In genomic region chr12:53712059-53712643, GRCh38 we compare ENCODE assay signal across 28 cellular contexts. TPM values are rescaled to one million over a fixed set of nuclear protein-coding genes. Genes with fewer than 3 reads are reported as not detected.
DNase-seq lines count a peak whose midpoint lies in the region; TF ChIP-seq lines count a peak whose summit lies in the region.
"Had no signal": no experiment of that assay in that cellular context is flagged by ENCODE, and none has a peak within 500 bp of the region (broad histone marks: within the 10 kb centered on the region; RNA-seq: fewer than 3 reads in every experiment).

No MANE protein-coding gene starts in this region.

- H3K4me1 ChIP-seq in neural progenitor cell, result no peaks in the 10 kb centered on the region
- H3K4me1 ChIP-seq: BLaER1, breast epithelium, parathyroid adenoma, right atrium auricular region, uterus had no signal

- peaks cover 16% of the 10 kb centered on the region for H3K4me1 Mint-ChIP-seq in neural progenitor cell
- no peaks in the 10 kb centered on the region for H3K4me1 Mint-ChIP-seq in activated CD4-positive, alpha-beta T cell treated with anti-CD3 and anti-CD28 coated beads, Interleukin-2, amount 10 ng/mL, durations not matched to agents 24 days and 14 days

- in situ Hi-C loops in G401 (cut with HindIII; ENCODE audit: low sequenced_read_pairs), result no loop called here

- no peak overlapping the region for H2AFZ ChIP-seq in neural progenitor cell (replicated peaks)
- H2AFZ ChIP-seq: parathyroid adenoma, PC-9 had no signal

- peaks cover 19% of the 10 kb centered on the region for H3K36me3 Mint-ChIP-seq in neural progenitor cell
- peaks cover 9% of the 10 kb centered on the region for H3K36me3 Mint-ChIP-seq in activated CD4-positive, alpha-beta T cell treated with anti-CD3 and anti-CD28 coated beads, Interleukin-2, amount 10 ng/mL, durations not matched to agents 24 days and 14 days (ENCODE audit: low read depth)

- no peak overlapping the region for H3K4me2 ChIP-seq in neural progenitor cell
- H3K4me2 ChIP-seq: BLaER1, PC-9, smooth muscle cell had no signal

- H3K9me3 ChIP-seq in neural progenitor cell (ENCODE audit: low read depth), result no peaks in the 10 kb centered on the region
- H3K9me3 ChIP-seq: BLaER1, breast epithelium, left ventricle myocardium inferior, right atrium auricular region, uterus had no signal

- H3K4me3 ChIP-seq in neural progenitor cell, result no peak overlapping the region
- H3K4me3 ChIP-seq: BLaER1, breast epithelium, left ventricle myocardium inferior, PC-9, right atrium auricular region, smooth muscle cell, uterus had no signal

- TF ChIP-seq CTCF in neural progenitor cell (IDR thresholded peaks at IDR 0.05), result no peak

- no peaks in the 10 kb centered on the region for H3K9me3 Mint-ChIP-seq in neural progenitor cell
- no peaks in the 10 kb centered on the region for H3K9me3 Mint-ChIP-seq in activated CD4-positive, alpha-beta T cell treated with anti-CD3 and anti-CD28 coated beads, Interleukin-2, amount 10 ng/mL, durations not matched to agents 24 days and 14 days
- H3K9me3 Mint-ChIP-seq: activated T-helper 17 cell treated with anti-CD3 and anti-CD28 coated beads, Interleukin-2, amount 50 U/mL, for 72 hours; effector memory CD8-positive, alpha-beta T cell; H9 had no signal

- no peaks in the 10 kb centered on the region for H3F3A ChIP-seq in neural progenitor cell (ENCODE audit: low read depth)

- intact Hi-C loops in activated CD4-positive, alpha-beta T cell treated with anti-CD3 and anti-CD28 coated beads, Interleukin-2, amount 10 ng/mL, durations not matched to agents 24 days and 14 days (cut with micrococcal nuclease), result no loop called here

- peak overlapping the region; percentile 5 for H3K27ac Mint-ChIP-seq in neural progenitor cell
- H3K27ac Mint-ChIP-seq in activated CD4-positive, alpha-beta T cell treated with anti-CD3 and anti-CD28 coated beads, Interleukin-2, amount 10 ng/mL, durations not matched to agents 24 days and 14 days, result no peak overlapping the region
- H3K27ac Mint-ChIP-seq: activated T-helper 17 cell treated with anti-CD3 and anti-CD28 coated beads, Interleukin-2, amount 50 U/mL, for 72 hours; effector memory CD8-positive, alpha-beta T cell had no signal

- no peaks in the 10 kb centered on the region for H3K79me2 ChIP-seq in neural progenitor cell (ENCODE audit: low read depth)
- H3K79me2 ChIP-seq: parathyroid adenoma had no signal

- DNase-seq in G401 (ENCODE audit: low spot score), result peak; percentile 66
- DNase-seq in NCI-H2171 treated with DMSO at 0.1 percent for 48 hours (lab: John Stamatoyannopoulos, UW), result peak; percentile 81
- peak; percentile 55 for DNase-seq in cerebellum (ENCODE audit: low spot score)
- peak; percentile 20 for DNase-seq in neural progenitor cell (ENCODE audit: low spot score)
- no peak for DNase-seq in activated CD4-positive, alpha-beta T cell treated with anti-CD3 and anti-CD28 coated beads, Interleukin-2, amount 10 ng/mL, durations not matched to agents 24 days and 14 days
- DNase-seq in activated effector memory CD4-positive, alpha-beta T cell treated with Interleukin-2 at 50 U/mL for 16 hours, result no peak
- no peak for DNase-seq in HT-29 (ENCODE audit: low spot score)
- DNase-seq: activated naive CD4-positive, alpha-beta T cell treated with anti-CD3 and anti-CD28 coated beads, Interleukin-2, amount 50 U/mL, for 16 hours; cortex of kidney; effector memory CD8-positive, alpha-beta T cell; H9; left ventricle myocardium inferior; mesenchymal stem cell; MM.1S; NCI-H1436; NCI-H524 treated with DMSO at 0.1 percent for 48 hours; PC-9; stimulated activated naive CD8-positive, alpha-beta T cell treated with anti-CD3 and anti-CD28 coated beads, Interleukin-15, Interleukin-2, amounts not matched to agents 100 U/mL and 50 U/mL, for 24 hours; T-helper 2 cell; uterus had no signal

- no peak overlapping the region for H3K27ac ChIP-seq in neural progenitor cell
- H3K27ac ChIP-seq: BLaER1, breast epithelium, left ventricle myocardium inferior, parathyroid adenoma, PC-9, right atrium auricular region, uterus had no signal

- H4K20me1 ChIP-seq in neural progenitor cell (ENCODE audit: low read depth), result no peaks in the 10 kb centered on the region
- H4K20me1 ChIP-seq: BLaER1 had no signal

- H3K27me3 Mint-ChIP-seq in neural progenitor cell (ENCODE audit: insufficient read depth, low read depth), result peaks cover 9% of the 10 kb centered on the region
- H3K27me3 Mint-ChIP-seq in activated CD4-positive, alpha-beta T cell treated with anti-CD3 and anti-CD28 coated beads, Interleukin-2, amount 10 ng/mL, durations not matched to agents 24 days and 14 days, result peaks cover 14% of the 10 kb centered on the region

- H3K27me3 ChIP-seq in neural progenitor cell, result peaks cover 34% of the 10 kb centered on the region
- H3K27me3 ChIP-seq: BLaER1, breast epithelium, right atrium auricular region, uterus had no signal

- H3K9ac ChIP-seq in neural progenitor cell, result no peak overlapping the region
- H3K9ac ChIP-seq: BLaER1, parathyroid adenoma had no signal

- H3K4me3 Mint-ChIP-seq in neural progenitor cell, result no peak overlapping the region
- H3K4me3 Mint-ChIP-seq in activated CD4-positive, alpha-beta T cell treated with anti-CD3 and anti-CD28 coated beads, Interleukin-2, amount 10 ng/mL, durations not matched to agents 24 days and 14 days, result no peak overlapping the region
- H3K4me3 Mint-ChIP-seq: activated T-helper 17 cell treated with anti-CD3 and anti-CD28 coated beads, Interleukin-2, amount 50 U/mL, for 72 hours; effector memory CD8-positive, alpha-beta T cell; H9 had no signal

- H3K36me3 ChIP-seq in neural progenitor cell, result no peaks in the 10 kb centered on the region
- H3K36me3 ChIP-seq: uterus had no signal

RNA-seq across cellular contexts. Expression of gene CALCOCO1, which starts 15.1 kb away (rescaled TPM):
- 232 and 250 TPM in 2 replicates for total RNA-seq in G401 (2014; rRNA removed; shearing (Covaris generic))
- total RNA-seq in cerebellum (63.3 TPM), neural progenitor cell (ENCODE audit: low replicate concordance) (25.3 and 46.0 TPM in 2 replicates)
- 14.5 and 15.2 TPM in 2 replicates for total RNA-seq in activated CD4-positive, alpha-beta T cell treated with anti-CD3 and anti-CD28 coated beads, Interleukin-2, amount 10 ng/mL, durations not matched to agents 24 days and 14 days
- total RNA-seq in HT-29 (2014; rRNA removed; shearing (Covaris generic)), result 39.9 and 64.4 TPM in 2 replicates

RNA-seq across cellular contexts. Expression of gene ATP5MC2, which starts 36.3 kb away (rescaled TPM):
- 219 and 225 TPM in 2 replicates for total RNA-seq in G401 (2014; rRNA removed; shearing (Covaris generic))
- total RNA-seq in cerebellum (69.4 TPM), neural progenitor cell (ENCODE audit: low replicate concordance) (461 and 715 TPM in 2 replicates)
- 408 and 411 TPM in 2 replicates for total RNA-seq in activated CD4-positive, alpha-beta T cell treated with anti-CD3 and anti-CD28 coated beads, Interleukin-2, amount 10 ng/mL, durations not matched to agents 24 days and 14 days
- 379 and 381 TPM in 2 replicates for total RNA-seq in HT-29 (2014; rRNA removed; shearing (Covaris generic))

RNA-seq across cellular contexts. Expression of gene CISTR, which starts 39.6 kb away (rescaled TPM):
- not detected in 2 replicates for total RNA-seq in G401 (2014; rRNA removed; shearing (Covaris generic))
- total RNA-seq in cerebellum (not detected), neural progenitor cell (ENCODE audit: low replicate concordance) (not detected in 2 replicates)
- total RNA-seq in activated CD4-positive, alpha-beta T cell treated with anti-CD3 and anti-CD28 coated beads, Interleukin-2, amount 10 ng/mL, durations not matched to agents 24 days and 14 days, result not detected in 2 replicates
- total RNA-seq in HT-29 (2014; rRNA removed; shearing (Covaris generic)), result not detected in 2 replicates
- total RNA-seq: activated T-helper 17 cell treated with anti-CD3 and anti-CD28 coated beads, Interleukin-2, amount 50 U/mL, for 72 hours; breast epithelium; epithelial cell of proximal tubule; H9; PC-9; smooth muscle cell; temporal lobe; uterus had no signal

Comparison
In these comparisons a context has a peak if more than half of its experiments do, and no peak if none do; other contexts are left out.
1. DNase-seq: peak in G401 (single experiment), NCI-H2171 treated with DMSO at 0.1 percent for 48 hours (single experiment), cerebellum (single experiment) and neural progenitor cell (single experiment); none in activated CD4-positive, alpha-beta T cell treated with anti-CD3 and anti-CD28 coated beads, Interleukin-2, amount 10 ng/mL, durations not matched to agents 24 days and 14 days (single experiment), activated effector memory CD4-positive, alpha-beta T cell treated with Interleukin-2 at 50 U/mL for 16 hours (single experiment) and HT-29 (single experiment).